1 cellular context compared by ENCODE assay signal in the genomic region with DNA sequence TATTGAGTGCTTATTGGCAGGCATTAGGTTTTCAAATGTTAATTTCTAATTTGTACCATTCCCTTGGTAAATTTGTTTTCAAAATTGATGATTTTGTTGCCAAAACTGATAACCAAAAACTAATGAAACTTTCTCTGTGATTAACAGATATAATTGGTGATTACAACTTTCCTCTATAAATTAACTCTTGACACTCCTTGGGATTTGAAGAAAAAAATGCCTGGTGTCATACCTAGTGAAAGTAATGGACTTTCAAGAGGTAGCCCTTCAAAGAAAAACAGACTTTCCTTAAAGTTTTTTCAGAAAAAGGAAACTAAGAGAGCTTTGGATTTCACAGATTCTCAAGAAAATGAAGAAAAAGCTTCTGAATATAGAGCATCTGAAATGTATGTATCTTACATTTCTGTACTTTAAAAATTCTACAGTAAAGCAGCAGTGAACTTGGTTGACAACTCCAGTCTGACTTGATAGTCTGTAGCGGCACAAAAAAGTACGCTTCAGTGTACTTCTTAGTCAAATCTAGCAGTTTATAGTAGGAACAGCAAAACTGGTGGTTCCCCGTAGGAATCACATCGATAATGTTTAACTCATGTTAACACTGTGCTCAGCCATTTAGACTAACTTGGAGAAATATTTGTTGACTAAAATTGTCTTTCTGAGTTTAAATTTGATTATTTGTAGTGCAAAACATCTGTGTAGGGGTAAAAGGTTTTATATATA.
TF ChIP-seq lines count a peak whose summit lies in the region.

No MANE protein-coding gene starts in this region.

TF ChIP-seq in HEK293, 187 proteins besides CTCF, POLR2A, EP300 and RAD21 (continued from another document):
- TF ChIP-seq, protein P1, sequence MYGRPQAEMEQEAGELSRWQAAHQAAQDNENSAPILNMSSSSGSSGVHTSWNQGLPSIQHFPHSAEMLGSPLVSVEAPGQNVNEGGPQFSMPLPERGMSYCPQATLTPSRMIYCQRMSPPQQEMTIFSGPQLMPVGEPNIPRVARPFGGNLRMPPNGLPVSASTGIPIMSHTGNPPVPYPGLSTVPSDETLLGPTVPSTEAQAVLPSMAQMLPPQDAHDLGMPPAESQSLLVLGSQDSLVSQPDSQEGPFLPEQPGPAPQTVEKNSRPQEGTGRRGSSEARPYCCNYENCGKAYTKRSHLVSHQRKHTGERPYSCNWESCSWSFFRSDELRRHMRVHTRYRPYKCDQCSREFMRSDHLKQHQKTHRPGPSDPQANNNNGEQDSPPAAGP (tag by site-specific recombination; IDR thresholded peaks at IDR 0.05): no peak
